Comparison of ENCODE assay signal across 1 cellular context in genomic region chr6:98498891-98499290, GRCh38.
TF ChIP-seq lines count a peak whose summit lies in the region.

No MANE protein-coding gene starts in this region.

TF ChIP-seq in GM23338, 12 proteins besides CTCF, POLR2A, EP300 and RAD21 (continued from another document):
- TF ChIP-seq JUNB (IDR thresholded peaks at IDR 0.05; ENCODE audit: unreplicated experiment) (no peak), ZNF331 (CRISPR knock-in tag; IDR thresholded peaks at IDR 0.05; ENCODE audit: low read depth) (no peak), CREB1 (CRISPR knock-in tag; IDR thresholded peaks at IDR 0.05; ENCODE audit: low read depth) (no peak), ZNF114 (CRISPR knock-in tag; IDR thresholded peaks at IDR 0.05) (no peak), POLR2AphosphoS5 (IDR thresholded peaks at IDR 0.05; ENCODE audit: low read depth) (no peak), EZH2phosphoT487 (IDR thresholded peaks at IDR 0.05; ENCODE audit: unreplicated experiment) (no peak)
